8 cellular contexts compared by ENCODE assay signal in genomic region chr6:37257634-37258404, GRCh38. TPM values are rescaled to one million over a fixed set of nuclear protein-coding genes. Genes with fewer than 3 reads are reported as not detected.
DNase-seq lines count a peak whose midpoint lies in the region; ATAC-seq and TF ChIP-seq lines count a peak whose summit lies in the region.

Gene TBC1D22B (plus strand): TSS chr6:37257772. CDS start chr6:37257918, 146 bp downstream.
Gene TMEM217 (minus strand): TSS chr6:37258144. CDS start chr6:37219030, 39,114 bp downstream.

- TF ChIP-seq CTCF in VCaP (conservative IDR thresholded peaks at IDR 0.05) (no peak), breast epithelium (IDR thresholded peaks at IDR 0.05) (no peak)

- no peaks in the 10 kb centered on the region for H3K9me3 ChIP-seq in breast epithelium
- no peaks in the 10 kb centered on the region for H3K9me3 ChIP-seq in iPS-18c (ENCODE audit: control insufficient read depth, insufficient read depth, low read length)
- H3K9me3 ChIP-seq in skeletal muscle tissue (ENCODE audit: control insufficient read depth in 3 of 3, low read length in 3 of 3), result no peaks in the 10 kb centered on the region

- H3K27me3 ChIP-seq in breast epithelium, result no peaks in the 10 kb centered on the region
- no peaks in the 10 kb centered on the region for H3K27me3 ChIP-seq in skeletal muscle tissue (ENCODE audit: control insufficient read depth in 3 of 3, insufficient read depth in 3 of 3, low read length in 3 of 3)

- H3K4me3 ChIP-seq in breast epithelium (peak within 1 kb of the TSS; percentile 70 to 93 (median 84)), iPS-18c (ENCODE audit: insufficient read depth, low read depth, low read length) (peak within 1 kb of the TSS; percentile 82), skeletal muscle tissue (ENCODE audit: low read length in 3 of 3) (peak within 1 kb of the TSS; percentile 92 to 96 (median 95))

- H3K4me1 ChIP-seq in breast epithelium, result peaks cover 0 to 4% of the 10 kb centered on the region in 2 donors
- H3K4me1 ChIP-seq in skeletal muscle tissue (ENCODE audit: control insufficient read depth in 3 of 3, insufficient read depth in 3 of 3, low read length in 3 of 3), result peaks cover 7 to 17% (median 17%) of the 10 kb centered on the region in 3 donors

- peak; percentile 95 for DNase-seq in ACHN
- DNase-seq in NCI-H2196 (lab: John Stamatoyannopoulos, UW; ENCODE audit: unreplicated experiment), result peak; percentile 97
- peak; percentile 98 to 99 for DNase-seq in breast epithelium (ENCODE audit: low spot score in 2 of 2)

- in situ Hi-C loops in ACHN (cut with HindIII; ENCODE audit: low pct_ligation_motif_present, low pct_unique_long_range_greater_than_20kb, low sequenced_read_pairs), result no loop called here

- peak; percentile 91 for ATAC-seq in GM18873 (IDR thresholded peaks at IDR 0.05; ENCODE audit: low FRiP score, unreplicated experiment)
- peak; percentile 93 for ATAC-seq in HG03135 (IDR thresholded peaks at IDR 0.05; ENCODE audit: unreplicated experiment)

- H3K36me3 ChIP-seq in breast epithelium (no peaks in the 10 kb centered on the region), skeletal muscle tissue (ENCODE audit: control insufficient read depth in 3 of 3, insufficient read depth in 3 of 3, low read length in 3 of 3) (no peaks in the 10 kb centered on the region)

- peak within 1 kb of the TSS; percentile 93 to 97 (median 97) for H3K9ac ChIP-seq in skeletal muscle tissue (ENCODE audit: low read depth in 1 of 3, low read length in 3 of 3)

- intact Hi-C loops in breast epithelium (cut with DNase I; ENCODE audit: low total_unique reads), result no loop called here

- peak within 1 kb of the TSS; percentile 81 for H3K27ac ChIP-seq in VCaP
- H3K27ac ChIP-seq in breast epithelium, result peak within 1 kb of the TSS; percentile 91 to 93
- H3K27ac ChIP-seq in skeletal muscle tissue (ENCODE audit: low read depth, low read length), result peak within 1 kb of the TSS; percentile 94

- TF ChIP-seq POLR2A in breast epithelium (IDR thresholded peaks at IDR 0.05), result peak; percentile 40

RNA-seq across cellular contexts. Expression of gene TBC1D22B, which starts in this region (rescaled TPM):
- total RNA-seq in breast epithelium (10 to 100 TPM in 1 of 3 donors, 1 to 10 TPM in 2; 5.8 to 12.4 (median 8.8) TPM), skeletal muscle tissue (3.7 TPM)

RNA-seq across cellular contexts. Expression of gene TMEM217, which starts in this region (rescaled TPM):
- 1 to 10 TPM in 1 of 3 donors, under 1 TPM in 1, not detected in 1; 0.66 to 1.0 TPM for total RNA-seq in breast epithelium
- under 0.01 TPM for total RNA-seq in skeletal muscle tissue

Comparison
In these comparisons a context has a peak if more than half of its experiments do, and no peak if none do; other contexts are left out.
1. Peak in every context shown above with its lines: DNase-seq, ATAC-seq, H3K4me3 ChIP-seq and H3K27ac ChIP-seq.